Comparison of ENCODE assay signal across 1 cellular context in the genomic region with DNA sequence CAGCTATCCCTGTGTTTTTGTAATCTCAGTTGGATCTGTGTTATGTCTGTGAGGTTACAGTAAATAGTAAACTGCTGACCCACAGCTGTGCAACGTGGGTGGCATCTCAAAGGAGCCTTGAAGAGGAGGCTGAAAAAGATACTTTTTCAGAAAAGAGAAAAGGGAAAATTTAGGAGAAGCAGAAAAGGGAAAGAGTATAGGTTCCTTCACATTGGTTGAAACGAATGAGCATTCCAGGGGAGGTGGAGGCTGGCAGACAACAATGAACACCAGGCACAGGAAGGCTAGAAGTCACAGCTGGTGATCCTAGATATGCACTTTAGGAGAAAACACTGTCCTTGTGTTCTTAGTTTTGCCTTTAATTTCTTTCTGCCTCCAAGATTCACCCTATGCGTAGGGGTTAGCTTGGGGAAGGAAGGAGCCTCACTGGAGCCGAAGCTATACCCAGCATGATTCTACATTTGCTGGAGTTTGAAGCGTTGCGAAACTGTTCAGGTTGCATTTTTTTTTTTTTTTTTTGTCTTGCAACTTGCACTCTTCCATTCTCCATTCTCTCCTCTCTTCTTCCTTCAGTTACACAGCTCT.
TF ChIP-seq lines count a peak whose summit lies in the region.

No MANE protein-coding gene starts in this region.

TF ChIP-seq in HepG2, 621 proteins besides CTCF, POLR2A, EP300 and RAD21:
- TF ChIP-seq, protein P1, sequence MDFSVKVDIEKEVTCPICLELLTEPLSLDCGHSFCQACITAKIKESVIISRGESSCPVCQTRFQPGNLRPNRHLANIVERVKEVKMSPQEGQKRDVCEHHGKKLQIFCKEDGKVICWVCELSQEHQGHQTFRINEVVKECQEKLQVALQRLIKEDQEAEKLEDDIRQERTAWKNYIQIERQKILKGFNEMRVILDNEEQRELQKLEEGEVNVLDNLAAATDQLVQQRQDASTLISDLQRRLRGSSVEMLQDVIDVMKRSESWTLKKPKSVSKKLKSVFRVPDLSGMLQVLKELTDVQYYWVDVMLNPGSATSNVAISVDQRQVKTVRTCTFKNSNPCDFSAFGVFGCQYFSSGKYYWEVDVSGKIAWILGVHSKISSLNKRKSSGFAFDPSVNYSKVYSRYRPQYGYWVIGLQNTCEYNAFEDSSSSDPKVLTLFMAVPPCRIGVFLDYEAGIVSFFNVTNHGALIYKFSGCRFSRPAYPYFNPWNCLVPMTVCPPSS (IDR thresholded peaks at IDR 0.05), result no peak
- TF ChIP-seq CEBPB (IDR thresholded peaks at IDR 0.05; ENCODE audit: borderline replicate concordance, low read depth, low read length), result peak; percentile 41; the same call in 1 of the 2 replicates
